10 cellular contexts compared by ENCODE assay signal in the genomic region with DNA sequence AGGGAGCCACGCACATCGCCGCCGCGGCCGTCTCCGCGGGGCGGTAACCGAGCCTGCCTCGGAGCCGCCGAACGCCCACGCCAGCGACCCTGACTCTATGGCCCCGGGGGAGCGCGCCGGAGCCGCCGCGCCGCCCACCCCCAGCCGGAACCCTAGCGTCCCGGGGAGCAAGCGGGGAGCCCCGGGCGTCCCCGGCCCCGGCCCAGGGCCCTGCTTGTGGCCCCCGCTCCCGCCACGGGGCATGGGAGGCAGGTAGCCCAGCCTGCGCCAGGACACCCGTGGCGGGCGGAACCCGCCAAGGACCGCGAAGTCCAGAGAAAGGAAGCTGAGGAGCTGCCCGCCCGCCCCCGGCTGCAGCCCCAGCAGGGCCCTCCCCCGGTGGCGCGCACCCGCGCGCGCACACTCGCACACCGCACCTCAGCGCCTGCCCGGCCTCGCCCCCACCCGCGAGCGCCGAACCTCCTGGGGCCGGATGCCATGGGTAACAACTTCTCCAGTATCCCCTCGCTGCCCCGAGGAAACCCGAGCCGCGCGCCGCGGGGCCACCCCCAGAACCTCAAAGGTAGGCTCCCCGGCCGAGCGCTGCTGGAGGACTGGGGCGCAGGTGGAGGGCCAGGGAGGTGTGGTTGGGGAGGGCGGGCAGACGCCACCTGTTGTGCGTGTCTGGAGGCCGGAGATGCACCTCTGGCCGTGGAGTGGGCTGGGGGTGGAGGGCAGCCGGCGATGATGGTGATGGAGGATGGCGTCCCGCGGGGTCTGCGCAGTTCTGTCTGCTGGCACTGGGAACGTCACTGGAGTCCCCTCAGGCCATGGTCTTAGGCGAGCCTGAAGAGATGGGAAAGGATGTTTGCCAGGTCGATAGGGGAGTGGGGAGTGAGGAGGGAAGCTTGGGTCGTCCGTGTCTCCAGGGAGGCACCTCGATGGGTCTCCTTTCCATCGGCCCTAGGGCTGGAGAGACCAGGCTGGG. TPM values are rescaled to one million over a fixed set of nuclear protein-coding genes. Genes with fewer than 3 reads are reported as not detected.
A peak's percentile ranks its signal among the peaks of the same experiment; 100 is the strongest.
DNase-seq lines count a peak whose midpoint lies in the region; ATAC-seq and TF ChIP-seq lines count a peak whose summit lies in the region.
"Had no signal": no experiment of that assay in that cellular context is flagged by ENCODE, and none has a peak within 500 bp of the region (broad histone marks: within the 10 kb centered on the region; RNA-seq: fewer than 3 reads in every experiment).

No MANE protein-coding gene starts in this region.

- TF ChIP-seq POLR2A in right lobe of liver (IDR thresholded peaks at IDR 0.05) (no peak), testis (IDR thresholded peaks at IDR 0.05) (no peak)

- WGBS in right lobe of liver (ENCODE audit: insufficient coverage, low coverage, low lambda C conversion rate, missing lambda C conversion rate) = 1% methylated on average over 11 of the region's 92 CpGs
- 5 to 6% methylated on average over 17 to 42 of the region's 92 CpGs for WGBS in testis, 2 donors

- H3K4me3 ChIP-seq in NT2/D1 (ENCODE audit: insufficient read length, low read depth) = peak overlapping the region; percentile 55
- peak overlapping the region; percentile 37 to 44 for H3K4me3 ChIP-seq in cardiac fibroblast (replicated peaks in 1 of 2; ENCODE audit: low read depth in 2 of 2, low read length in 2 of 2)
- peak overlapping the region; percentile 39 to 51 (median 40) for H3K4me3 ChIP-seq in right lobe of liver
- H3K4me3 ChIP-seq in testis = peak overlapping the region; percentile 53 to 76

- peak in 3 of 4 donors; percentile 19 to 30 (median 21) for ATAC-seq in right lobe of liver
- no peak for ATAC-seq in GM19023 (IDR thresholded peaks at IDR 0.05; ENCODE audit: unreplicated experiment)

- DNase-seq in NT2/D1 (ENCODE audit: low read depth, low spot score) (no peak), cardiac fibroblast (ENCODE audit: low read depth in 2 of 2) (no peak), right lobe of liver (no peak), testis (peak; percentile 37), UCSD-AML1 (lab: John Stamatoyannopoulos, UW; ENCODE audit: unreplicated experiment) (no peak), SKM-1 (lab: John Stamatoyannopoulos, UW; ENCODE audit: unreplicated experiment) (no peak)

- H3K27me3 ChIP-seq in NT2/D1 (ENCODE audit: insufficient read depth, insufficient read length) (peaks cover 41% of the 10 kb centered on the region), right lobe of liver (peaks cover 0 to 25% of the 10 kb centered on the region in 2 donors), testis (no peaks in the 10 kb centered on the region)

- H3K36me3 ChIP-seq in ES-I3 (ENCODE audit: insufficient read depth, low read length) (no peaks in the 10 kb centered on the region), NT2/D1 (ENCODE audit: insufficient read depth, insufficient read length, low read length) (no peaks in the 10 kb centered on the region), right lobe of liver (no peaks in the 10 kb centered on the region), testis (ENCODE audit: low read depth, missing control alignments) (no peaks in the 10 kb centered on the region)

- intact Hi-C loops in right lobe of liver (cut with DNase I) = no loop called here
- intact Hi-C loops in testis (cut with DNase I; ENCODE audit: low total_unique reads) = no loop called here

- H3K27ac ChIP-seq in right lobe of liver (no peak overlapping the region), testis (no peak overlapping the region)

- H3K9ac ChIP-seq in ES-I3 (ENCODE audit: low read depth, low read length) = peak overlapping the region; percentile 72; the same call in 1 of the 2 replicates
- H3K9ac ChIP-seq in NT2/D1 (ENCODE audit: insufficient read length, low read depth) = peak overlapping the region; percentile 56

- H3K4me1 ChIP-seq in ES-I3 (ENCODE audit: insufficient read depth, low read length) (peaks cover 19% of the 10 kb centered on the region), NT2/D1 (ENCODE audit: insufficient read depth, insufficient read length) (peaks cover 15% of the 10 kb centered on the region), right lobe of liver (peaks cover 0 to 13% (median 0%) of the 10 kb centered on the region in 4 donors), testis (no peaks in the 10 kb centered on the region)

- no peaks in the 10 kb centered on the region for H3K9me3 ChIP-seq in ES-I3 (ENCODE audit: control insufficient read depth, insufficient read depth, low read length)
- no peaks in the 10 kb centered on the region for H3K9me3 ChIP-seq in NT2/D1 (ENCODE audit: insufficient read depth, low read length)
- no peaks in the 10 kb centered on the region for H3K9me3 ChIP-seq in right lobe of liver
- no peaks in the 10 kb centered on the region for H3K9me3 ChIP-seq in testis

- no peak for TF ChIP-seq CTCF in cardiac fibroblast (IDR thresholded peaks at IDR 0.05; ENCODE audit: low read depth, low read length)
- no peak for TF ChIP-seq CTCF in right lobe of liver (IDR thresholded peaks at IDR 0.05)
- TF ChIP-seq CTCF in testis (IDR thresholded peaks at IDR 0.05) = no peak

RNA-seq across cellular contexts. Expression of a gene that starts 0.7 kb away (rescaled TPM):
- total RNA-seq in right lobe of liver (1 to 10 TPM in 2 of 6 experiments, under 1 TPM in 3, not detected in 1; 0.10 to 1.6 (median 0.83) TPM), testis (10 to 100 TPM; 17.8 to 21.9 TPM)
- polyA plus RNA-seq in testis (ENCODE audit: insufficient read depth, low read depth, low replicate concordance) = 19.8 TPM

RNA-seq across cellular contexts. Expression of a gene that starts 15.2 kb away (rescaled TPM):
- not detected for total RNA-seq in right lobe of liver
- total RNA-seq in testis = under 1 TPM; 0.39 to 0.93 TPM
- 0.88 TPM for polyA plus RNA-seq in testis (ENCODE audit: insufficient read depth, low read depth, low replicate concordance)
- total RNA-seq: myocyte had no signal

RNA-seq across cellular contexts. Expression of a gene that starts 35.5 kb away (rescaled TPM):
- total RNA-seq in right lobe of liver (not detected), testis (under 1 TPM; 0.24 to 0.50 TPM)
- polyA plus RNA-seq in testis (ENCODE audit: insufficient read depth, low read depth, low replicate concordance) = not detected
- total RNA-seq: M059J, myocyte had no signal

RNA-seq across cellular contexts. Expression of a gene that starts 42.0 kb away (rescaled TPM):
- total RNA-seq in right lobe of liver (1 to 10 TPM; 2.3 to 5.7 (median 3.7) TPM), testis (10 to 100 TPM; 53.1 to 78.6 TPM)
- 43.5 TPM for polyA plus RNA-seq in testis (ENCODE audit: insufficient read depth, low read depth, low replicate concordance)

Comparison
In these comparisons a context has a peak if more than half of its experiments do, and no peak if none do; other contexts are left out.
1. RNA of a gene that starts 0.7 kb away (total RNA-seq): 17.8 to 21.9 TPM in testis; 0.10 to 1.6 TPM in right lobe of liver; every median in the first group is over 4 times any median in the second.
2. Peak in every context shown above with its lines, with median percentiles within 50 percentile points of each other: H3K4me3 ChIP-seq.